Comparison of ENCODE assay signal across 1 cellular context in genomic region chr9:70261131-70261870, GRCh38.
TF ChIP-seq lines count a peak whose summit lies in the region.

No MANE protein-coding gene starts in this region.

TF ChIP-seq in GM23338, 12 proteins besides CTCF, POLR2A, EP300 and RAD21:
- TF ChIP-seq ZNF462 (CRISPR knock-in tag; IDR thresholded peaks at IDR 0.05) (no peak), REST (IDR thresholded peaks at IDR 0.05; ENCODE audit: unreplicated experiment) (no peak), STAT1 (IDR thresholded peaks at IDR 0.05; ENCODE audit: unreplicated experiment) (no peak), EZH2 (IDR thresholded peaks at IDR 0.05; ENCODE audit: low read depth, unreplicated experiment) (no peak), CREB1 (CRISPR knock-in tag; IDR thresholded peaks at IDR 0.05; ENCODE audit: low read depth) (no peak), EZH2phosphoT487 (IDR thresholded peaks at IDR 0.05; ENCODE audit: unreplicated experiment) (no peak), ZNF331 (CRISPR knock-in tag; IDR thresholded peaks at IDR 0.05; ENCODE audit: low read depth) (no peak), ZNF114 (CRISPR knock-in tag; IDR thresholded peaks at IDR 0.05) (no peak), ETS1 (IDR thresholded peaks at IDR 0.05) (no peak), JUNB (IDR thresholded peaks at IDR 0.05; ENCODE audit: unreplicated experiment) (no peak), NANOG (IDR thresholded peaks at IDR 0.05; ENCODE audit: borderline replicate concordance) (no peak), POLR2AphosphoS5 (IDR thresholded peaks at IDR 0.05; ENCODE audit: low read depth) (no peak)
